In genomic region chr19:10877608-10878007, GRCh38 we compare ENCODE assay signal across 8 cellular contexts. TPM values are rescaled to one million over a fixed set of nuclear protein-coding genes. Genes with fewer than 3 reads are reported as not detected.
DNase-seq lines count a peak whose midpoint lies in the region; TF ChIP-seq lines count a peak whose summit lies in the region.
"Not testable (repeated sequence)": the region's sequence is repeated elsewhere in the genome, so short reads cannot be mapped to it uniquely, and the experiment has no call there.
"Had no signal": no experiment of that assay in that cellular context is flagged by ENCODE, and none has a peak within 500 bp of the region (broad histone marks: within the 10 kb centered on the region; RNA-seq: fewer than 3 reads in every experiment).

No MANE protein-coding gene starts in this region.

- not testable (repeated sequence) for H3K27me3 Mint-ChIP-seq in activated CD4-positive, alpha-beta T cell treated with anti-CD3 and anti-CD28 coated beads, Interleukin-2, amount 10 ng/mL, durations not matched to agents 24 days and 14 days; activated naive CD8-positive, alpha-beta T cell treated with anti-CD3 and anti-CD28 coated beads for 36 hours; endodermal cell (ENCODE audit: insufficient read depth)

- peak overlapping the region; percentile 63 for H3K9ac ChIP-seq in OCI-LY1 (ENCODE audit: low read length)
- not testable (repeated sequence) for H3K9ac ChIP-seq in endodermal cell (ENCODE audit: extremely low read depth, low read length, poor library complexity, severe bottlenecking); smooth muscle cell (ENCODE audit: low read depth)
- peak overlapping the region; percentile 35 for H3K9ac ChIP-seq in mesenchymal stem cell (ENCODE audit: low read length)

- peaks cover 14% of the 10 kb centered on the region for H3K36me3 Mint-ChIP-seq in activated CD4-positive, alpha-beta T cell treated with anti-CD3 and anti-CD28 coated beads, Interleukin-2, amount 10 ng/mL, durations not matched to agents 24 days and 14 days (ENCODE audit: low read depth)
- H3K36me3 Mint-ChIP-seq in activated naive CD8-positive, alpha-beta T cell treated with anti-CD3 and anti-CD28 coated beads for 36 hours, result peaks cover 18% of the 10 kb centered on the region
- peaks cover 10% of the 10 kb centered on the region for H3K36me3 Mint-ChIP-seq in endodermal cell (ENCODE audit: low read depth)

- not testable (repeated sequence) for H3K9me2 ChIP-seq in DOHH2 (replicated peaks; ENCODE audit: control insufficient read depth, low read length); OCI-LY1 (ENCODE audit: low read depth, low read length)

- H4K20me1 ChIP-seq in DOHH2 (ENCODE audit: control insufficient read depth, insufficient read depth, low read depth, low read length); OCI-LY1 (ENCODE audit: insufficient read depth, low read length): not testable (repeated sequence)
- peaks cover 95% of the 10 kb centered on the region for H4K20me1 ChIP-seq in smooth muscle cell (ENCODE audit: low read depth)

- H3K4ac ChIP-seq in mesenchymal stem cell (ENCODE audit: low read depth in 1 of 2, low read length in 2 of 2), result not testable (repeated sequence)

- H3K79me1 ChIP-seq in mesenchymal stem cell (replicated peaks; ENCODE audit: low read length, poor library complexity, severe bottlenecking), result peaks cover 41% of the 10 kb centered on the region

- H3K27ac ChIP-seq in DOHH2 (ENCODE audit: low read depth, low read length) (peak overlapping the region; percentile 69), OCI-LY1 (ENCODE audit: low read depth, low read length, poor library complexity, severe bottlenecking) (peak overlapping the region; percentile 91), endodermal cell (ENCODE audit: low read depth, low read length) (peak overlapping the region; percentile 22), smooth muscle cell (ENCODE audit: low read depth) (peak overlapping the region; percentile 31)
- H3K27ac ChIP-seq in mesenchymal stem cell (ENCODE audit: low read length, poor library complexity, severe bottlenecking), result not testable (repeated sequence)

- H3K4me2 ChIP-seq in DOHH2 (ENCODE audit: low read length) (peak overlapping the region; percentile 69), OCI-LY1 (ENCODE audit: low read length) (peak overlapping the region; percentile 85)
- not testable (repeated sequence) for H3K4me2 ChIP-seq in mesenchymal stem cell (ENCODE audit: low read length, poor library complexity, severe bottlenecking); smooth muscle cell

- not testable (repeated sequence) for H2BK120ac ChIP-seq in mesenchymal stem cell (ENCODE audit: low read depth, low read length)

- H3K27me3 ChIP-seq in DOHH2 (ENCODE audit: control insufficient read depth, low read length); OCI-LY1 (ENCODE audit: insufficient read depth, low read length); endodermal cell (ENCODE audit: control insufficient read depth, insufficient read depth, low read length, poor library complexity, severe bottlenecking); mesenchymal stem cell (ENCODE audit: control insufficient read depth in 1 of 2, insufficient read depth in 1 of 2, low read length in 2 of 2); smooth muscle cell (ENCODE audit: low read depth): not testable (repeated sequence)

- not testable (repeated sequence) for DNase-seq in activated CD4-positive, alpha-beta T cell treated with anti-CD3 and anti-CD28 coated beads, Interleukin-2, amount 10 ng/mL, durations not matched to agents 24 days and 14 days; activated naive CD8-positive, alpha-beta T cell treated with anti-CD3 and anti-CD28 coated beads for 36 hours; endodermal cell; mesenchymal stem cell; smooth muscle cell (lab: John Stamatoyannopoulos, UW; ENCODE audit: unreplicated experiment)

- TF ChIP-seq CTCF in DOHH2 (IDR thresholded peaks at IDR 0.05; ENCODE audit: low read depth, low read length, poor library complexity, severe bottlenecking); OCI-LY1 (IDR thresholded peaks at IDR 0.05; ENCODE audit: low read length); endodermal cell (conservative IDR thresholded peaks at IDR 0.05); smooth muscle cell (IDR thresholded peaks at IDR 0.05; ENCODE audit: borderline replicate concordance, insufficient read depth, poor library complexity, severe bottlenecking): not testable (repeated sequence)

- H3F3A ChIP-seq in DOHH2 (ENCODE audit: control insufficient read depth, insufficient read depth), result peaks cover 13% of the 10 kb centered on the region
- not testable (repeated sequence) for H3F3A ChIP-seq in OCI-LY1 (ENCODE audit: insufficient read depth, low read length)
- H3F3A ChIP-seq in smooth muscle cell (ENCODE audit: low read depth), result peaks cover 10% of the 10 kb centered on the region

- intact Hi-C loops in activated CD4-positive, alpha-beta T cell treated with anti-CD3 and anti-CD28 coated beads, Interleukin-2, amount 10 ng/mL, durations not matched to agents 24 days and 14 days (cut with micrococcal nuclease), result loop anchor here (10.0 kb wide), 1 partner anchor 313 kb away; the partner anchor contains the start of genes CDKN2D and KRI1

- H4K8ac ChIP-seq in mesenchymal stem cell (ENCODE audit: low read length), result not testable (repeated sequence)

- H3K4me3 Mint-ChIP-seq in activated CD4-positive, alpha-beta T cell treated with anti-CD3 and anti-CD28 coated beads, Interleukin-2, amount 10 ng/mL, durations not matched to agents 24 days and 14 days; activated naive CD8-positive, alpha-beta T cell treated with anti-CD3 and anti-CD28 coated beads for 36 hours; endodermal cell: not testable (repeated sequence)

- H4K91ac ChIP-seq in mesenchymal stem cell (ENCODE audit: low read length), result not testable (repeated sequence)

- not testable (repeated sequence) for H2BK12ac ChIP-seq in mesenchymal stem cell (ENCODE audit: low read length in 2 of 2)

- not testable (repeated sequence) for H2BK15ac ChIP-seq in mesenchymal stem cell (ENCODE audit: low read depth, poor library complexity, severe bottlenecking)

- not testable (repeated sequence) for H3K14ac ChIP-seq in mesenchymal stem cell (ENCODE audit: low read length in 2 of 2)

- H2BK5ac ChIP-seq in mesenchymal stem cell (ENCODE audit: low read depth, low read length, poor library complexity, severe bottlenecking), result not testable (repeated sequence)

- H3K18ac ChIP-seq in mesenchymal stem cell (ENCODE audit: low read depth in 1 of 2, low read length in 2 of 2), result not testable (repeated sequence)

- not testable (repeated sequence) for H3K9me3 Mint-ChIP-seq in activated CD4-positive, alpha-beta T cell treated with anti-CD3 and anti-CD28 coated beads, Interleukin-2, amount 10 ng/mL, durations not matched to agents 24 days and 14 days; activated naive CD8-positive, alpha-beta T cell treated with anti-CD3 and anti-CD28 coated beads for 36 hours; endodermal cell

- WGBS in endodermal cell (ENCODE audit: insufficient coverage in 1 of 2, insufficient read length in 1 of 2), 2 experiments, result 89 to 98% methylated on average over 6 to 9 of the region's 9 CpGs
- 98% methylated on average over 8 of the region's 9 CpGs for WGBS in mesenchymal stem cell
- 95% methylated on average over 9 of the region's 9 CpGs for WGBS in smooth muscle cell (ENCODE audit: low lambda C conversion rate)

- not testable (repeated sequence) for H3K9me3 ChIP-seq in DOHH2 (ENCODE audit: control insufficient read depth, insufficient read depth, low read length); OCI-LY1 (ENCODE audit: low read length); endodermal cell (ENCODE audit: control insufficient read depth, low read length); mesenchymal stem cell (ENCODE audit: control insufficient read depth, low read length); smooth muscle cell (replicated peaks; ENCODE audit: low read depth)

- H3K79me2 ChIP-seq in DOHH2 (ENCODE audit: control insufficient read depth, low read length) (peaks cover 99% of the 10 kb centered on the region), OCI-LY1 (ENCODE audit: insufficient read depth, low read length) (peaks cover 69% of the 10 kb centered on the region), smooth muscle cell (ENCODE audit: low read depth) (peaks cover 99% of the 10 kb centered on the region)

- H3K23ac ChIP-seq in mesenchymal stem cell (ENCODE audit: low read length in 2 of 2), result not testable (repeated sequence)

- peaks cover 57% of the 10 kb centered on the region for H3K4me1 ChIP-seq in DOHH2 (ENCODE audit: control insufficient read depth, low read length)
- peaks cover 53% of the 10 kb centered on the region for H3K4me1 ChIP-seq in OCI-LY1 (ENCODE audit: insufficient read depth, low read length, severe bottlenecking)
- peaks cover 16% of the 10 kb centered on the region for H3K4me1 ChIP-seq in endodermal cell (ENCODE audit: control insufficient read depth, insufficient read depth, low read length)
- peaks cover 24% of the 10 kb centered on the region for H3K4me1 ChIP-seq in mesenchymal stem cell (ENCODE audit: control insufficient read depth, insufficient read depth, low read depth, low read length)
- peaks cover 26% of the 10 kb centered on the region for H3K4me1 ChIP-seq in smooth muscle cell (ENCODE audit: low read depth)

- peaks cover 35% of the 10 kb centered on the region for H3K4me1 Mint-ChIP-seq in activated CD4-positive, alpha-beta T cell treated with anti-CD3 and anti-CD28 coated beads, Interleukin-2, amount 10 ng/mL, durations not matched to agents 24 days and 14 days
- H3K4me1 Mint-ChIP-seq in activated naive CD8-positive, alpha-beta T cell treated with anti-CD3 and anti-CD28 coated beads for 36 hours, result peaks cover 44% of the 10 kb centered on the region
- peaks cover 35% of the 10 kb centered on the region for H3K4me1 Mint-ChIP-seq in endodermal cell

- H3K36me3 ChIP-seq in DOHH2 (ENCODE audit: control insufficient read depth, low read length), result peaks cover 24% of the 10 kb centered on the region
- H3K36me3 ChIP-seq in OCI-LY1 (ENCODE audit: insufficient read depth, low read length); endodermal cell (ENCODE audit: control insufficient read depth, insufficient read depth, low read length); mesenchymal stem cell (ENCODE audit: control insufficient read depth in 1 of 2, insufficient read depth in 2 of 2, low read depth in 1 of 2, low read length in 2 of 2); smooth muscle cell (ENCODE audit: low read depth): not testable (repeated sequence)

- H3K27ac Mint-ChIP-seq in activated CD4-positive, alpha-beta T cell treated with anti-CD3 and anti-CD28 coated beads, Interleukin-2, amount 10 ng/mL, durations not matched to agents 24 days and 14 days, result peak overlapping the region; percentile 58
- peak overlapping the region; percentile 89 for H3K27ac Mint-ChIP-seq in activated naive CD8-positive, alpha-beta T cell treated with anti-CD3 and anti-CD28 coated beads for 36 hours
- peak overlapping the region; percentile 89 for H3K27ac Mint-ChIP-seq in endodermal cell

- not testable (repeated sequence) for H2AFZ ChIP-seq in OCI-LY1 (ENCODE audit: low read length); mesenchymal stem cell (ENCODE audit: low read depth, low read length); smooth muscle cell (ENCODE audit: low read depth)

- not testable (repeated sequence) for H2AK5ac ChIP-seq in mesenchymal stem cell (ENCODE audit: low read length, severe bottlenecking)

- H3K4me3 ChIP-seq in DOHH2 (ENCODE audit: low read length), result peak overlapping the region; percentile 67
- peak overlapping the region; percentile 58 for H3K4me3 ChIP-seq in OCI-LY1 (ENCODE audit: low read depth, low read length, poor library complexity, severe bottlenecking)
- not testable (repeated sequence) for H3K4me3 ChIP-seq in endodermal cell (ENCODE audit: low read length); mesenchymal stem cell (ENCODE audit: insufficient read depth in 1 of 2, low read depth in 1 of 2, low read length in 2 of 2); smooth muscle cell

RNA-seq across cellular contexts. Expression of gene CARM1, which starts 6.3 kb away (rescaled TPM):
- total RNA-seq in activated CD4-positive, alpha-beta T cell treated with anti-CD3 and anti-CD28 coated beads, Interleukin-2, amount 10 ng/mL, durations not matched to agents 24 days and 14 days, result 92.4 and 93.7 TPM in 2 replicates
- total RNA-seq in activated naive CD8-positive, alpha-beta T cell treated with anti-CD3 and anti-CD28 coated beads for 36 hours, result 10 to 100 TPM; 85.0 to 86.8 TPM
- total RNA-seq in endodermal cell (10 to 100 TPM; 80.6 to 86.6 TPM), smooth muscle cell (22.7 and 25.4 TPM in 2 replicates)
- 115 TPM for polyA plus RNA-seq in endodermal cell (2013, experiment 1 of 2)
- 105 TPM for polyA plus RNA-seq in endodermal cell (2013, experiment 2 of 2)
- 83.5 TPM for polyA plus RNA-seq in mesenchymal stem cell (2013, experiment 1 of 2)
- polyA plus RNA-seq in mesenchymal stem cell (2013, experiment 2 of 2), result 82.1 TPM
- 39.3 and 48.1 TPM in 2 replicates for polyA plus RNA-seq in smooth muscle cell

RNA-seq across cellular contexts. Expression of gene C19orf38, which starts 29.4 kb away (rescaled TPM):
- 2.7 and 3.6 TPM in 2 replicates for total RNA-seq in activated CD4-positive, alpha-beta T cell treated with anti-CD3 and anti-CD28 coated beads, Interleukin-2, amount 10 ng/mL, durations not matched to agents 24 days and 14 days
- total RNA-seq in activated naive CD8-positive, alpha-beta T cell treated with anti-CD3 and anti-CD28 coated beads for 36 hours, result 1 to 10 TPM; 1.8 to 2.0 TPM
- total RNA-seq in endodermal cell (under 1 TPM in 1 of 2 donors, not detected in 1; 0.24 TPM), smooth muscle cell (0.13 TPM in 1 of 2 replicates, not detected in the other)
- not detected for polyA plus RNA-seq in endodermal cell (2013, experiment 1 of 2)
- polyA plus RNA-seq in endodermal cell (2013, experiment 2 of 2), result not detected
- polyA plus RNA-seq in mesenchymal stem cell (2013, experiment 1 of 2), result not detected
- not detected for polyA plus RNA-seq in mesenchymal stem cell (2013, experiment 2 of 2)
- 0.79 and 1.5 TPM in 2 replicates for polyA plus RNA-seq in smooth muscle cell
- total RNA-seq: SJCRH30 had no signal

RNA-seq across cellular contexts. Expression of gene TMED1, which starts 41.6 kb away (rescaled TPM):
- 17.6 and 22.4 TPM in 2 replicates for total RNA-seq in activated CD4-positive, alpha-beta T cell treated with anti-CD3 and anti-CD28 coated beads, Interleukin-2, amount 10 ng/mL, durations not matched to agents 24 days and 14 days
- 10 to 100 TPM; 14.3 to 14.8 TPM for total RNA-seq in activated naive CD8-positive, alpha-beta T cell treated with anti-CD3 and anti-CD28 coated beads for 36 hours
- total RNA-seq in endodermal cell (10 to 100 TPM; 19.7 to 34.5 TPM), smooth muscle cell (30.7 and 44.4 TPM in 2 replicates)
- polyA plus RNA-seq in endodermal cell (2013, experiment 1 of 2), result 33.2 TPM
- polyA plus RNA-seq in endodermal cell (2013, experiment 2 of 2), result 32.3 TPM
- 28.5 TPM for polyA plus RNA-seq in mesenchymal stem cell (2013, experiment 1 of 2)
- polyA plus RNA-seq in mesenchymal stem cell (2013, experiment 2 of 2), result 29.7 TPM
- polyA plus RNA-seq in smooth muscle cell, result 99.9 and 107 TPM in 2 replicates

RNA-seq across cellular contexts. Expression of gene YIPF2, which starts 50.8 kb away (rescaled TPM):
- total RNA-seq in activated CD4-positive, alpha-beta T cell treated with anti-CD3 and anti-CD28 coated beads, Interleukin-2, amount 10 ng/mL, durations not matched to agents 24 days and 14 days, result 21.7 and 23.2 TPM in 2 replicates
- 10 to 100 TPM; 22.3 to 24.0 TPM for total RNA-seq in activated naive CD8-positive, alpha-beta T cell treated with anti-CD3 and anti-CD28 coated beads for 36 hours
- total RNA-seq in endodermal cell, result 10 to 100 TPM; 55.6 to 62.6 TPM
- 32.0 TPM for polyA plus RNA-seq in endodermal cell (2013, experiment 1 of 2)
- polyA plus RNA-seq in endodermal cell (2013, experiment 2 of 2), result 34.9 TPM
- polyA plus RNA-seq in mesenchymal stem cell (2013, experiment 1 of 2), result 51.4 TPM
- polyA plus RNA-seq in mesenchymal stem cell (2013, experiment 2 of 2), result 51.4 TPM
- total RNA-seq in smooth muscle cell, result 89.3 and 106 TPM in 2 replicates
- 89.8 and 90.6 TPM in 2 replicates for polyA plus RNA-seq in smooth muscle cell

RNA-seq across cellular contexts. Expression of gene TIMM29, which starts 51.0 kb away (rescaled TPM):
- 18.4 and 19.8 TPM in 2 replicates for total RNA-seq in activated CD4-positive, alpha-beta T cell treated with anti-CD3 and anti-CD28 coated beads, Interleukin-2, amount 10 ng/mL, durations not matched to agents 24 days and 14 days
- total RNA-seq in activated naive CD8-positive, alpha-beta T cell treated with anti-CD3 and anti-CD28 coated beads for 36 hours, result 10 to 100 TPM; 17.6 to 19.0 TPM
- total RNA-seq in endodermal cell, result 10 to 100 TPM; 20.0 to 26.8 TPM
- 20.9 TPM for polyA plus RNA-seq in endodermal cell (2013, experiment 1 of 2)
- 20.7 TPM for polyA plus RNA-seq in endodermal cell (2013, experiment 2 of 2)
- 20.0 TPM for polyA plus RNA-seq in mesenchymal stem cell (2013, experiment 1 of 2)
- polyA plus RNA-seq in mesenchymal stem cell (2013, experiment 2 of 2), result 22.7 TPM
- 14.7 and 16.8 TPM in 2 replicates for total RNA-seq in smooth muscle cell
- polyA plus RNA-seq in smooth muscle cell, result 14.9 and 25.8 TPM in 2 replicates
